16 cellular contexts compared by ENCODE assay signal in genomic region chr10:130631139-130631864, GRCh38.
A peak's percentile ranks its signal among the peaks of the same experiment; 100 is the strongest.
DNase-seq lines count a peak whose midpoint lies in the region; ATAC-seq and TF ChIP-seq lines count a peak whose summit lies in the region.
"Had no signal": no experiment of that assay in that cellular context is flagged by ENCODE, and none has a peak within 500 bp of the region (broad histone marks: within the 10 kb centered on the region; RNA-seq: fewer than 3 reads in every experiment).

No MANE protein-coding gene starts in this region.

- peaks cover 0 to 3% (median 0%) of the 10 kb centered on the region in 7 donors for H3K9me3 Mint-ChIP-seq in CD14-positive monocyte

- intact Hi-C loops in CD14-positive monocyte (cut with micrococcal nuclease) (no loop called here), lower lobe of right lung (cut with DNase I) (no loop called here)

- H3K36me3 Mint-ChIP-seq in CD14-positive monocyte, result peaks cover 2 to 5% of the 10 kb centered on the region in 2 donors

- H3K4me1 ChIP-seq in lower lobe of right lung, result peaks cover 11% of the 10 kb centered on the region
- H3K4me1 ChIP-seq: sigmoid colon had no signal

- H3K27me3 ChIP-seq in MG63 (no peaks in the 10 kb centered on the region), lower lobe of right lung (ENCODE audit: low read depth) (peaks cover 4% of the 10 kb centered on the region)
- H3K27me3 ChIP-seq: hepatocyte had no signal

- POLR2A ChIA-PET in GM10248 (lab: Yijun Ruan, JAX), result no interaction called here

- peak overlapping the region; percentile 31 to 75 for H3K4me3 Mint-ChIP-seq in CD14-positive monocyte

- H3K27me3 Mint-ChIP-seq in CD14-positive monocyte (ENCODE audit: low read depth in 3 of 3), result peaks cover 0 to 5% (median 1%) of the 10 kb centered on the region in 3 donors

- TF ChIP-seq CTCF in CD14-positive monocyte (IDR thresholded peaks at IDR 0.05) (no peak), lower lobe of right lung (IDR thresholded peaks at IDR 0.05) (no peak), GM10248 (IDR thresholded peaks at IDR 0.05; ENCODE audit: control extremely low read depth, extremely low read depth, low read depth, missing control alignments) (no peak)

- peak; percentile 71 to 76 for ATAC-seq in lower lobe of right lung

- H3K27ac Mint-ChIP-seq in CD14-positive monocyte, result peak overlapping the region; percentile 96 to 99 (median 97)

- DNase-seq in CD14-positive monocyte (ENCODE audit: low spot score) (peak; percentile 83), MG63 (peak; percentile 26), UCSD-AML1 (lab: John Stamatoyannopoulos, UW; ENCODE audit: unreplicated experiment) (peak; percentile 56), lower lobe of right lung (no peak), iPS-NIHi7 (ENCODE audit: extremely low spot score) (no peak), NCI-H69 (lab: John Stamatoyannopoulos, UW) (no peak), GM10248 (ENCODE audit: extremely low spot score) (no peak), medulla oblongata (ENCODE audit: extremely low spot score) (no peak)
- DNase-seq: activated gamma-delta T cell treated with Interleukin-2 at 50 U/mL for 16 hours; GM23248; left cardiac atrium; NCI-H1105 treated with DMSO at 0.1 percent for 48 hours; NCI-H2171 treated with DMSO at 0.1 percent for 48 hours; sigmoid colon; stimulated activated CD4-positive, alpha-beta T cell treated with anti-CD3 and anti-CD28 coated beads, Interleukin-4, amount 100 ng/mL, for 1 hour had no signal

- H3K4me1 Mint-ChIP-seq in CD14-positive monocyte, result peaks cover 63% of the 10 kb centered on the region

- H3K4me3 ChIP-seq in MG63 (no peak overlapping the region), lower lobe of right lung (no peak overlapping the region)
- H3K4me3 ChIP-seq: GM23248, hepatocyte, sigmoid colon had no signal

- H3K9me3 ChIP-seq in MG63 (no peaks in the 10 kb centered on the region), lower lobe of right lung (no peaks in the 10 kb centered on the region)
- H3K9me3 ChIP-seq: sigmoid colon had no signal

- CTCF ChIA-PET in GM10248 (lab: Yijun Ruan, JAX), result no interaction called here

- peak overlapping the region; percentile 6 for H3K27ac ChIP-seq in lower lobe of right lung
- H3K27ac ChIP-seq: GM23248, hepatocyte, sigmoid colon had no signal

- no peaks in the 10 kb centered on the region for H3K36me3 ChIP-seq in MG63
- no peaks in the 10 kb centered on the region for H3K36me3 ChIP-seq in lower lobe of right lung
- H3K36me3 ChIP-seq: sigmoid colon had no signal

Comparison
In these comparisons a context has a peak if more than half of its experiments do, and no peak if none do; other contexts are left out.
1. DNase-seq: peak in CD14-positive monocyte (single experiment), MG63 (single experiment) and UCSD-AML1 (single experiment); none in lower lobe of right lung (single experiment), iPS-NIHi7 (single experiment), NCI-H69 (single experiment), GM10248 (single experiment) and medulla oblongata (single experiment).